26 cellular contexts compared by ENCODE assay signal in the genomic region with DNA sequence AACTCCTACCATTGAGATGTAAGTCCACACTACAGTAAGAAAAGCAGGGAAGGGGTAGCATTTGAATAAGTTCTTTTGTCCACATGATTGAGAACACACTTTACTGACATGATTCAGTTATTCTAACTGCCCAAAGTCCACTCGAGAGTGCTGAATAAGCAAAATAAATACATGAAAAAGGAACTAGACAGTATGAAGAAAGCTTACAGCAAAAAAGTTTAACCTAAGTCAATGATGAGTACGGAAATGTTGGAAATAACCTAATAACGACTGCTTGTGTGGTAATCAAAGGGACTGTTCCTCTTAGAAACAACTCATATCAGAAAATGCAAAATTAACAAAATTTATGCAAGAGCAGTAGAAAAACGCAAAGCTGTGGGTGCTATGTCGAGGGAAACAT. TPM values are rescaled to one million over a fixed set of nuclear protein-coding genes. Genes with fewer than 3 reads are reported as not detected.
DNase-seq lines count a peak whose midpoint lies in the region; ATAC-seq, FAIRE-seq and TF ChIP-seq lines count a peak whose summit lies in the region.
"Had no signal": no experiment of that assay in that cellular context is flagged by ENCODE, and none has a peak within 500 bp of the region (broad histone marks: within the 10 kb centered on the region; RNA-seq: fewer than 3 reads in every experiment).

No MANE protein-coding gene starts in this region.

- H3K9me1 ChIP-seq in K562 (ENCODE audit: control insufficient read depth, insufficient read depth, low read length), result no peaks in the 10 kb centered on the region

- BruUV-seq in K562 (replicated peaks; lab: Mats Ljungman, UMichigan), result no TSS peak

- H3K4me2 ChIP-seq in K562 (ENCODE audit: insufficient read depth, low read length), result no peak overlapping the region

- H3K9me3 ChIP-seq in heart right ventricle (peaks cover 0 to 36% (median 9%) of the 10 kb centered on the region in 11 donors), K562 (replicated peaks; ENCODE audit: control insufficient read depth, insufficient read depth, low read depth, low read length) (peaks cover 6% of the 10 kb centered on the region), neutrophil (no peaks in the 10 kb centered on the region)
- H3K9me3 ChIP-seq: pancreas, transverse colon had no signal

- H3K79me2 ChIP-seq in K562 (ENCODE audit: control insufficient read depth, insufficient read depth, low read length), result peaks cover 41% of the 10 kb centered on the region

- in situ Hi-C loops in K562 (cut with MboI), result no loop called here

- no peaks in the 10 kb centered on the region for H3K27me3 ChIP-seq in heart right ventricle
- H3K27me3 ChIP-seq in K562 (ENCODE audit: control insufficient read depth in 2 of 2, insufficient read depth in 2 of 2, low read length in 2 of 2), result no peaks in the 10 kb centered on the region
- no peaks in the 10 kb centered on the region for H3K27me3 ChIP-seq in neutrophil
- H3K27me3 ChIP-seq: pancreas, transverse colon had no signal

- H3K27ac ChIP-seq in heart right ventricle, result peak overlapping the region in 1 of 10 donors; percentile 86
- H3K27ac ChIP-seq in K562 (ENCODE audit: extremely low read depth, low read depth, low read length), result no peak overlapping the region
- H3K27ac ChIP-seq in neutrophil, result peak overlapping the region; percentile 86
- H3K27ac ChIP-seq: GM23248 had no signal

- intact Hi-C loops in heart right ventricle (cut with DNase I) (no loop called here), cardiac septum (cut with DNase I) (no loop called here), K562 (cut with micrococcal nuclease) (no loop called here)

- H4K20me1 ChIP-seq in K562 (replicated peaks; ENCODE audit: control insufficient read depth, insufficient read depth, low read length), result no peaks in the 10 kb centered on the region

- TF ChIP-seq RAD21 in K562 (CRISPR knock-in tag; conservative IDR thresholded peaks at IDR 0.05 in 1 of 2, IDR thresholded peaks at IDR 0.05 in 1 of 2), result no peak

- TF ChIP-seq EP300 in K562 (IDR thresholded peaks at IDR 0.05; ENCODE audit: low read length), result no peak

- no peak for TF ChIP-seq POLR2A in K562 (conservative IDR thresholded peaks at IDR 0.05)

- TF ChIP-seq CTCF in heart right ventricle (IDR thresholded peaks at IDR 0.05) (no peak), K562 (IDR thresholded peaks at IDR 0.05 in 2 of 3, conservative IDR thresholded peaks at IDR 0.05 in 1 of 3; ENCODE audit: insufficient read depth in 2 of 3, low read depth in 1 of 3, low read length in 3 of 3) (no peak), neutrophil (IDR thresholded peaks at IDR 0.05) (no peak)

- WGBS in heart right ventricle, 2 donors, result 78 to 85% methylated on average over 5 of the region's 5 CpGs
- 62% methylated on average over 5 of the region's 5 CpGs for WGBS in K562 (ENCODE audit: insufficient coverage, low coverage, missing lambda C conversion rate)

- POLR2A ChIA-PET in K562 (lab: Yijun Ruan, JAX), result interaction anchor here (2.1 kb wide), 1 partner anchor 16 kb away, joined by 6 read pairs; no protein-coding TSS in a partner anchor

- CTCF ChIA-PET in K562 (lab: Yijun Ruan, JAX; ENCODE audit: low intra/inter-chr PET ratio), result no interaction called here

- H2AFZ ChIP-seq in K562 (ENCODE audit: low read depth, low read length), result no peak overlapping the region
- H2AFZ ChIP-seq: GM23248 had no signal

- H3K4me1 ChIP-seq in heart right ventricle, result peaks cover 0 to 43% (median 0%) of the 10 kb centered on the region in 9 donors
- H3K4me1 ChIP-seq in K562 (replicated peaks in 1 of 2; ENCODE audit: control insufficient read depth in 2 of 2, insufficient read depth in 2 of 2, low read length in 2 of 2), result peaks cover 0 to 4% of the 10 kb centered on the region in 2 experiments; a peak in 2 of 5 replicates
- peaks cover 43 to 60% of the 10 kb centered on the region in 2 experiments for H3K4me1 ChIP-seq in neutrophil (ENCODE audit: control insufficient read depth in 1 of 2, insufficient read depth in 1 of 2, low read depth in 1 of 2, low read length in 1 of 2)
- H3K4me1 ChIP-seq: pancreas, transverse colon had no signal

- no peak overlapping the region for H3K4me3 ChIP-seq in heart right ventricle
- H3K4me3 ChIP-seq in K562, result no peak overlapping the region
- peak overlapping the region; percentile 7 to 22 for H3K4me3 ChIP-seq in neutrophil (ENCODE audit: low read depth in 1 of 2, low read length in 1 of 2)
- H3K4me3 ChIP-seq: GM23248, pancreas, transverse colon had no signal

- ATAC-seq in heart right ventricle, result peak in 5 of 8 donors; percentile 11 to 53 (median 42)
- ATAC-seq in K562, result no peak
- no peak for ATAC-seq in HG02885 (IDR thresholded peaks at IDR 0.05; ENCODE audit: poor library complexity, unreplicated experiment)
- ATAC-seq: natural killer cell treated with Interleukin-12 subunit alpha and Interleukin-12 subunit beta and Interleukin-15 and Interleukin-18, amount 100 ng/mL, for 72 hours had no signal

- H3K36me3 ChIP-seq in heart right ventricle (no peaks in the 10 kb centered on the region), K562 (ENCODE audit: control insufficient read depth, insufficient read depth, low read length) (0 out of 3 replicates have a peak, but pooled peaks cover 5% of the 10 kb centered on the region), neutrophil (no peaks in the 10 kb centered on the region)
- H3K36me3 ChIP-seq: pancreas, transverse colon had no signal

- DNase-seq in heart right ventricle (no peak), cardiac septum (ENCODE audit: low spot score) (no peak), K562 (ENCODE audit: extremely low read depth in 1 of 4, low spot score in 3 of 4) (no peak), NCI-H2196 treated with DMSO at 0.1 percent for 48 hours (lab: John Stamatoyannopoulos, UW; ENCODE audit: unreplicated experiment) (no peak), HPDE6-E6E7 (ENCODE audit: extremely low spot score) (no peak), kidney tubule cell (ENCODE audit: low spot score) (no peak)
- DNase-seq: activated B cell treated with CpG ODN at 0.5 μM for 24 hours; activated CD4-positive, alpha-beta T cell treated with anti-CD3 and anti-CD28 coated beads, Interleukin-2, amount 50 U/mL, for 48 hours; activated naive CD8-positive, alpha-beta T cell treated with anti-CD3 and anti-CD28 coated beads for 36 hours; GDM1; GM23248; Kasumi-1; left cardiac atrium; NCI-H1092; NCI-H2029 treated with DMSO at 0.1 percent for 48 hours; NCI-H345; NCI-H748 treated with DMSO at 0.1 percent for 48 hours; pancreas; SHP77; SW 1271; T1000; transverse colon had no signal

- H3K9ac ChIP-seq in K562 (ENCODE audit: insufficient read depth in 1 of 2, low read depth in 2 of 2, low read length in 2 of 2), result no peak overlapping the region
- H3K9ac ChIP-seq: GM23248 had no signal

- FAIRE-seq in K562 (lab: Jason Lieb, UNC), result no peak
- FAIRE-seq: A204.1, pancreas had no signal

TF ChIP-seq in K562, 482 proteins besides CTCF, POLR2A, EP300 and RAD21:
- TF ChIP-seq C11orf30 (IDR thresholded peaks at IDR 0.05; ENCODE audit: low read depth) (peak; percentile 88), MAFG (tag; conservative IDR thresholded peaks at IDR 0.05) (peak; percentile 74), SP2 (IDR thresholded peaks at IDR 0.05; ENCODE audit: extremely low read depth, low read depth, low read length, poor library complexity, severe bottlenecking) (no peak), MAFK (IDR thresholded peaks at IDR 0.05; ENCODE audit: low read length) (peak; percentile 77), ZNF431 (CRISPR knock-in tag; IDR thresholded peaks at IDR 0.05) (no peak), MAFF (IDR thresholded peaks at IDR 0.05; ENCODE audit: low read length) (peak; percentile 76), GTF2F1 (IDR thresholded peaks at IDR 0.05; ENCODE audit: low read depth, low read length) (no peak), ZNF316 (IDR thresholded peaks at IDR 0.05) (peak; percentile 94)
- TF ChIP-seq, protein P1, sequence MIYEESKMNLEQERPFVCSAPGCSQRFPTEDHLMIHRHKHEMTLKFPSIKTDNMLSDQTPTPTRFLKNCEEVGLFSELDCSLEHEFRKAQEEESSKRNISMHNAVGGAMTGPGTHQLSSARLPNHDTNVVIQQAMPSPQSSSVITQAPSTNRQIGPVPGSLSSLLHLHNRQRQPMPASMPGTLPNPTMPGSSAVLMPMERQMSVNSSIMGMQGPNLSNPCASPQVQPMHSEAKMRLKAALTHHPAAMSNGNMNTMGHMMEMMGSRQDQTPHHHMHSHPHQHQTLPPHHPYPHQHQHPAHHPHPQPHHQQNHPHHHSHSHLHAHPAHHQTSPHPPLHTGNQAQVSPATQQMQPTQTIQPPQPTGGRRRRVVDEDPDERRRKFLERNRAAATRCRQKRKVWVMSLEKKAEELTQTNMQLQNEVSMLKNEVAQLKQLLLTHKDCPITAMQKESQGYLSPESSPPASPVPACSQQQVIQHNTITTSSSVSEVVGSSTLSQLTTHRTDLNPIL (CRISPR knock-in tag; IDR thresholded peaks at IDR 0.05), result no peak

RNA-seq across cellular contexts. Expression of gene DMXL2, which starts 36.6 kb away (rescaled TPM):
- total RNA-seq in heart right ventricle, result 10 to 100 TPM in 1 of 10 donors, 1 to 10 TPM in 9; 4.5 to 18.6 (median 6.9) TPM
- polyA plus RNA-seq in heart right ventricle, result 1 to 10 TPM; 6.6 to 9.4 TPM
- total RNA-seq in cardiac septum, result 8.0 TPM
- total RNA-seq in K562 (2011; cell fraction: chromatin; rRNA removed; ENCODE audit: low replicate concordance), result 77.2 and 279 TPM in 2 replicates
- 32.7 and 55.5 TPM in 2 replicates for total RNA-seq in K562 (2011; cell fraction: nucleolus; rRNA removed)
- total RNA-seq in K562 (2011; cell fraction: nucleoplasm; rRNA removed), result 96.4 and 108 TPM in 2 replicates
- 19.1 and 21.4 TPM in 2 replicates for total RNA-seq in K562 (2014; rRNA removed)
- 47.7 and 51.7 TPM in 2 replicates for total RNA-seq in K562 (2014; rRNA removed; fragmentation: Illumina TruSeq; extraction: Trizol)
- 46.6 and 52.6 TPM in 2 replicates for total RNA-seq in K562 (2015; rRNA removed; fragmentation: Illumina TruSeq; extraction: Trizol)
- total RNA-seq in K562 (2021), result 27.2 and 30.7 TPM in 2 replicates
- 29.1 and 57.7 TPM in 2 replicates for polyA plus RNA-seq in K562 (2011; rRNA removed)
- polyA plus RNA-seq in K562 (2011; cell fraction: cytosol; rRNA removed), result 10.3 and 11.5 TPM in 2 replicates
- 89.0 and 105 TPM in 2 replicates for polyA plus RNA-seq in K562 (2011; cell fraction: nucleus; rRNA removed)
- 33.2 and 71.4 TPM in 2 replicates for polyA plus RNA-seq in K562 (2012)
- polyA plus RNA-seq in K562 (2014; fragmentation: Illumina TruSeq; extraction: Trizol), result 36.6 and 43.6 TPM in 2 replicates
- polyA plus RNA-seq in K562 (2014; fragmentation: Nextera tagmentation; extraction: Ambion mirVana), result 10 to 100 TPM in 1 of 2 experiments, 1 to 10 TPM in 1; 9.3 to 16.2 TPM
- polyA plus RNA-seq in K562 (2014; rRNA removed), result 25.2 and 26.8 TPM in 2 replicates
- 39.8 and 45.9 TPM in 2 replicates for polyA minus RNA-seq in K562 (2011; rRNA and poly(A)+ RNA removed)
- polyA minus RNA-seq in K562 (2011; cell fraction: cytosol; rRNA and poly(A)+ RNA removed), result 8.6 and 15.8 TPM in 2 replicates
- 45.1 and 48.7 TPM in 2 replicates for polyA minus RNA-seq in K562 (2011; cell fraction: nucleus; rRNA and poly(A)+ RNA removed)

Comparison
In these comparisons a context has a peak if more than half of its experiments do, and no peak if none do; other contexts are left out.
1. ATAC-seq: peak in heart right ventricle (5 of 8); none in K562 (single experiment) and HG02885 (single experiment).
2. H3K4me3 ChIP-seq: peak in neutrophil (2 of 2); none in heart right ventricle (0 of 10) and K562 (single experiment).